In the genomic region with DNA sequence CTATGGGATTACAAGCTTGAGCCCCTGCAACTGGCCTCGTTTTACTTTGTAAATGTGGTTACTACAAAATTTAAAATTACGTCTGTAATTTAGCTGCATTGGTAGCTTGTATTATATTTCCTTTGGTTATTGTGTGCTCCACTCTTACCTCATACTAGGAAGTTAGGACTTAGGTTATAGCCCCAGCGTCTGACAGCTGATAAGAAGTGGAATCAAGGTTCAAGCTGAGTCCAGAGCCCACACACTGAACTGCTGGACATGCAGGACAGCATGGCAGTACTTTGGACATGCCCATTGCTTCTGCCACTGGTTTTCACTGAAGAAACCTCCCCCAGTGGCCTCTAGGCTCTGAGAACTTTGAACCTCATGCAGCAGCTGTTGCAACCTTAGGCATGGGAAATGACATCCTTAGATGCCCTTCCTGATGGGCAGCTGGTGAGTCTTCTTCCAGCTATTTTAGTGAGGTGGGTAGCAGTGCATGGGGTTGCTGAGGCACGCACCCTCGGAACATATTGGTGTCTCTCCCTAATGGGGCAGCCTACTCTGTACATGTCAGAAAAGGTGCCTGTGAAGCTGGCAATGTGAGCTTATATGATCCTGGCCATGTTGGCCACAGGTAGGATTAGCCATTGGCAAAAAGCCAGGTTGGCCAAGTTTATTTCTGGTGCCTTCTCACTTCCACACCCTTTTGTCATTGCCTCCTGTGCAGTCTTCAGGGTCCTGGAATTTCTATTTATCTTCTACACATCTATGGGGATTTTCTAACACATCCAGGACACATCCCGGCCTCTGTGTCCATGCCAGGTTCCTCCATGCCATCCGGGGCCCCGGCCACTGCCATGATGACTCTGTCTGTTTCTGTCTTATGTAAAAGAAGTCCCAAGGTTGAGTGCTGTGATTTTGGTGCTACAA, we compare ENCODE assay signal across 22 cellular contexts.
"Had no signal": no experiment of that assay in that cellular context is flagged by ENCODE, and none has a peak within 500 bp of the region (broad histone marks: within the 10 kb centered on the region; RNA-seq: fewer than 3 reads in every experiment).

No MANE protein-coding gene starts in this region.

- H3K4me1 ChIP-seq: breast epithelium, psoas muscle had no signal

- H3K4me1 Mint-ChIP-seq: activated CD4-positive, alpha-beta memory T cell treated with anti-CD3 and anti-CD28 coated beads, Interleukin-2, amount 10 ng/mL, durations not matched to agents 7 days and 5 days; activated CD4-positive, alpha-beta T cell treated with anti-CD3 and anti-CD28 coated beads, Interleukin-2, amount 10 ng/mL, durations not matched to agents 7 days and 5 days; activated naive CD4-positive, alpha-beta T cell treated with anti-CD3 and anti-CD28 coated beads, Interleukin-2, amount 10 ng/mL, durations not matched to agents 7 days and 5 days had no signal

- H3K27me3 ChIP-seq: breast epithelium, gastroesophageal sphincter, left lung, pancreas, spleen had no signal

- H3K9me3 Mint-ChIP-seq: activated CD4-positive, alpha-beta memory T cell treated with anti-CD3 and anti-CD28 coated beads, Interleukin-2, amount 10 ng/mL, durations not matched to agents 7 days and 5 days; activated CD4-positive, alpha-beta T cell treated with anti-CD3 and anti-CD28 coated beads, Interleukin-2, amount 10 ng/mL, durations not matched to agents 7 days and 5 days; activated naive CD4-positive, alpha-beta T cell treated with anti-CD3 and anti-CD28 coated beads, Interleukin-2, amount 10 ng/mL, durations not matched to agents 7 days and 5 days; activated naive CD8-positive, alpha-beta T cell treated with anti-CD3 and anti-CD28 coated beads, Interleukin-2, amount 10 ng/mL, durations not matched to agents 7 days and 5 days; activated T-cell treated with anti-CD3 and anti-CD28 coated beads, Interleukin-2, amount 50 U/mL, for 24 hours had no signal

- H3K27ac Mint-ChIP-seq: activated CD4-positive, alpha-beta memory T cell treated with anti-CD3 and anti-CD28 coated beads, Interleukin-2, amount 10 ng/mL, durations not matched to agents 7 days and 5 days; activated CD4-positive, alpha-beta T cell treated with anti-CD3 and anti-CD28 coated beads, Interleukin-2, amount 10 ng/mL, durations not matched to agents 7 days and 5 days; activated naive CD4-positive, alpha-beta T cell treated with anti-CD3 and anti-CD28 coated beads, Interleukin-2, amount 10 ng/mL, durations not matched to agents 7 days and 5 days; activated naive CD8-positive, alpha-beta T cell treated with anti-CD3 and anti-CD28 coated beads, Interleukin-2, amount 10 ng/mL, durations not matched to agents 7 days and 5 days; activated T-cell treated with anti-CD3 and anti-CD28 coated beads, Interleukin-2, amount 50 U/mL, for 24 hours had no signal

- H3K36me3 ChIP-seq: breast epithelium, left lung, pancreas, thoracic aorta had no signal

- H3K9me3 ChIP-seq: breast epithelium, gastroesophageal sphincter, left lung, pancreas, psoas muscle, spleen, thoracic aorta had no signal

- ATAC-seq: gastroesophageal sphincter, left lung, pancreas, psoas muscle had no signal

- H3K4me3 Mint-ChIP-seq: activated CD4-positive, alpha-beta memory T cell treated with anti-CD3 and anti-CD28 coated beads, Interleukin-2, amount 10 ng/mL, durations not matched to agents 7 days and 5 days; activated CD4-positive, alpha-beta T cell treated with anti-CD3 and anti-CD28 coated beads, Interleukin-2, amount 10 ng/mL, durations not matched to agents 7 days and 5 days; activated naive CD4-positive, alpha-beta T cell treated with anti-CD3 and anti-CD28 coated beads, Interleukin-2, amount 10 ng/mL, durations not matched to agents 7 days and 5 days; activated naive CD8-positive, alpha-beta T cell treated with anti-CD3 and anti-CD28 coated beads, Interleukin-2, amount 10 ng/mL, durations not matched to agents 7 days and 5 days; activated T-cell treated with anti-CD3 and anti-CD28 coated beads, Interleukin-2, amount 50 U/mL, for 24 hours had no signal

- H3K27ac ChIP-seq: breast epithelium, coronary artery, gastroesophageal sphincter, left lung, pancreas, psoas muscle, spleen, thoracic aorta had no signal

- H3K4me3 ChIP-seq: breast epithelium, coronary artery, gastroesophageal sphincter, left lung, lung, pancreas, psoas muscle, spleen, thoracic aorta had no signal

- H3K27me3 Mint-ChIP-seq: activated CD4-positive, alpha-beta memory T cell treated with anti-CD3 and anti-CD28 coated beads, Interleukin-2, amount 10 ng/mL, durations not matched to agents 7 days and 5 days; activated CD4-positive, alpha-beta T cell treated with anti-CD3 and anti-CD28 coated beads, Interleukin-2, amount 10 ng/mL, durations not matched to agents 7 days and 5 days; activated naive CD4-positive, alpha-beta T cell treated with anti-CD3 and anti-CD28 coated beads, Interleukin-2, amount 10 ng/mL, durations not matched to agents 7 days and 5 days; activated naive CD8-positive, alpha-beta T cell treated with anti-CD3 and anti-CD28 coated beads, Interleukin-2, amount 10 ng/mL, durations not matched to agents 7 days and 5 days; activated T-cell treated with anti-CD3 and anti-CD28 coated beads, Interleukin-2, amount 50 U/mL, for 24 hours had no signal

- DNase-seq: activated CD4-positive, alpha-beta memory T cell treated with anti-CD3 and anti-CD28 coated beads, Interleukin-2, amount 10 ng/mL, durations not matched to agents 7 days and 5 days; activated CD4-positive, alpha-beta T cell treated with anti-CD3 and anti-CD28 coated beads for 1 hour; activated CD4-positive, alpha-beta T cell treated with anti-CD3 and anti-CD28 coated beads, Interleukin-2, amount 10 ng/mL, durations not matched to agents 7 days and 5 days; activated CD8-positive, alpha-beta memory T cell treated with anti-CD3 and anti-CD28 coated beads, Interleukin-2, amount 50 U/mL, for 48 hours; activated gamma-delta T cell; activated naive CD4-positive, alpha-beta T cell treated with anti-CD3 and anti-CD28 coated beads, Interleukin-2, amount 10 ng/mL, durations not matched to agents 7 days and 5 days; activated naive CD8-positive, alpha-beta T cell treated with anti-CD3 and anti-CD28 coated beads, Interleukin-2, amount 10 ng/mL, durations not matched to agents 7 days and 5 days; activated T-cell treated with anti-CD3 and anti-CD28 coated beads, Interleukin-2, amount 50 U/mL, for 24 hours; kidney; left lung; mesendoderm; pancreas; psoas muscle; spleen; stimulated activated naive CD4-positive, alpha-beta T cell treated with Interleukin-2 at 50 U/mL for 16 hours; T1000; trophoblast cell had no signal
